8 cellular contexts compared by ENCODE assay signal in the genomic region with DNA sequence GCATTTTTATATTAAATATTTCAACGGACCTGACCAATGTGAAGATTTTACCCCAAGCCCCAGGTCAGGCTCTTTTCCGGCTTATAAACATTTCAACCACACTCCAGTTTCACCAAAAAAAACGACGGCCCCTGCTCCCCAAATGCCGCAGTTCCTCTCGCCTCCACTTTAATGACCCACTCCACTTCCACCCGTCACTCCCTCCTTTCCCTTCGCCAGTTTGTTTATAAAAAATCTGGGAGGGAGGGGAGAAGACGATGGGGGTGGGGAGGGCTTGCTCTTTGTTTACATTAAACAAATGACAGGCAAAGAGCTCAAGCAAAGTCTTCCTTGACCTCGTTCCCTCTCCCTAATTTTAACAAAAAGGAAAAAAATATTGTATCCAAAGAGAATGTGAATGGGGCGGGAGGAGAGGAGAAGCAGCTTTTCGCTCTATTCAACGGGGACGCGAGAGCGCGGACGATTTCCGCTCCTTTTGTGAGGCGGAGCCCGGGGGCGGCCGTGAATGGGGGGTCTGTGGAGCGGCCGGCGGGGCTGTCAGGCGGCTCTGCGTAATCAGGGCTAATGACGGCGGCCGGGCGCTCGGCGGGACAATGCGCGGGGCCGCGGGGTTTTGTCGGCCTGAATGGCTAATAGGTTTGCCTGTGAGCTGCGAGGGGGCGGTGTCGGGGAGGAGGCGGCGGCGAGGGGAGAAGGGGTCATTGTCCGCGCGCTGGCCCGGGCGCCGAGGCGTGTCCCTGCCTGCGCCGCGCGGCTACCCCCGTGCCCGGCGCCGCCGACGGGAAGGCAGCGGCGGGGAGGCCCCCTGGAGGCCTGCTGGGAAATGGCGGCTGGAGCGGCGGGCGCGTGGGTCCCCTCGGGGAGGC. TPM values are rescaled to one million over a fixed set of nuclear protein-coding genes. Genes with fewer than 3 reads are reported as not detected.
DNase-seq lines count a peak whose midpoint lies in the region; ATAC-seq and TF ChIP-seq lines count a peak whose summit lies in the region.

No MANE protein-coding gene starts in this region.

- H3K9me3 ChIP-seq in SJSA1 (replicated peaks) = no peaks in the 10 kb centered on the region; the same call in 1 of the 2 replicates
- H3K9me3 ChIP-seq in psoas muscle = no peaks in the 10 kb centered on the region

- H3K27me3 ChIP-seq in SJSA1 (replicated peaks) (peaks cover 17% of the 10 kb centered on the region; the same call in 1 of the 2 replicates), psoas muscle (ENCODE audit: insufficient read depth in 3 of 3, low read length in 2 of 3) (peaks cover 0 to 23% (median 6%) of the 10 kb centered on the region in 3 donors)

- peaks cover 5% of the 10 kb centered on the region for H3K4me1 ChIP-seq in SJSA1 (replicated peaks)
- H3K4me1 ChIP-seq in psoas muscle = peaks cover 2% of the 10 kb centered on the region

- WGBS in psoas muscle, 3 donors = 3 to 11% (median 4%) methylated on average over 57 to 70 of the region's 70 CpGs

- intact Hi-C loops in psoas muscle (cut with DNase I) = no loop called here

- no peaks in the 10 kb centered on the region for H3K36me3 ChIP-seq in SJSA1
- H3K36me3 ChIP-seq in psoas muscle (ENCODE audit: insufficient read depth in 1 of 2, low read depth in 1 of 2) = no peaks in the 10 kb centered on the region

- H3K4me3 ChIP-seq in SJSA1 (peak overlapping the region; percentile 45), fibroblast of mammary gland (ENCODE audit: control insufficient read depth, low read depth, low read length) (peak overlapping the region; percentile 24), psoas muscle (peak overlapping the region; percentile 69)

- H3K27ac ChIP-seq in SJSA1 (no peak overlapping the region), psoas muscle (peak overlapping the region; percentile 43)

- TF ChIP-seq CTCF in GM12873 (IDR thresholded peaks at IDR 0.05; ENCODE audit: insufficient read depth, low read depth, low read length, missing control alignments) (peak; percentile 37), fibroblast of mammary gland (conservative IDR thresholded peaks at IDR 0.05; ENCODE audit: control insufficient read depth, insufficient read depth, low read depth, low read length) (peak; percentile 2), psoas muscle (IDR thresholded peaks at IDR 0.05) (peak; percentile 56)

- DNase-seq in SJSA1 (ENCODE audit: low read depth in 1 of 2, low spot score in 2 of 2) (peak; percentile 23 to 50), fibroblast of mammary gland (ENCODE audit: low read depth) (no peak), psoas muscle (peak; percentile 61 to 83), NCI-H446 treated with DMSO at 0.1 percent for 48 hours (lab: John Stamatoyannopoulos, UW) (no peak), NOMO-1 treated with dmso at 0.1 percent for 144 hours (lab: John Stamatoyannopoulos, UW; ENCODE audit: unreplicated experiment) (no peak)

- ATAC-seq in HG03442 (IDR thresholded peaks at IDR 0.05; ENCODE audit: unreplicated experiment) (peak; percentile 67), psoas muscle (peak; percentile 88 to 95 (median 91)), GM21786 (IDR thresholded peaks at IDR 0.05; ENCODE audit: unreplicated experiment) (no peak)

RNA-seq across cellular contexts. Expression of gene SIX6, which starts 5.7 kb away (rescaled TPM):
- total RNA-seq in SJSA1 (2014; rRNA removed; shearing (Covaris generic)) = not detected in 2 replicates
- total RNA-seq in psoas muscle = under 1 TPM; 0.12 to 0.38 (median 0.25) TPM
- polyA plus RNA-seq in psoas muscle = under 1 TPM in 2 of 3 donors, not detected in 1; 0.03 to 0.13 TPM

RNA-seq across cellular contexts. Expression of gene C14orf39, which starts 28.7 kb away (rescaled TPM):
- 0.05 TPM in 1 of 2 replicates, not detected in the other for total RNA-seq in SJSA1 (2014; rRNA removed; shearing (Covaris generic))
- total RNA-seq in psoas muscle = 1 to 10 TPM; 1.9 to 4.4 (median 3.1) TPM
- under 1 TPM; 0.12 to 0.53 (median 0.34) TPM for polyA plus RNA-seq in psoas muscle

Comparison
In these comparisons a context has a peak if more than half of its experiments do, and no peak if none do; other contexts are left out.
1. CTCF ChIP-seq: peak in every context shown above with its lines; median percentile 56 in psoas muscle; 37 in GM12873; 2 in fibroblast of mammary gland.
2. DNase-seq: peak in SJSA1 (2 of 2) and psoas muscle (2 of 2); none in fibroblast of mammary gland (single experiment), NCI-H446 treated with DMSO at 0.1 percent for 48 hours (single experiment) and NOMO-1 treated with dmso at 0.1 percent for 144 hours (single experiment).
3. Peak in every context shown above with its lines, with median percentiles within 50 percentile points of each other: H3K4me3 ChIP-seq.